ENCODE assay signal across 20 cellular contexts in the genomic region with DNA sequence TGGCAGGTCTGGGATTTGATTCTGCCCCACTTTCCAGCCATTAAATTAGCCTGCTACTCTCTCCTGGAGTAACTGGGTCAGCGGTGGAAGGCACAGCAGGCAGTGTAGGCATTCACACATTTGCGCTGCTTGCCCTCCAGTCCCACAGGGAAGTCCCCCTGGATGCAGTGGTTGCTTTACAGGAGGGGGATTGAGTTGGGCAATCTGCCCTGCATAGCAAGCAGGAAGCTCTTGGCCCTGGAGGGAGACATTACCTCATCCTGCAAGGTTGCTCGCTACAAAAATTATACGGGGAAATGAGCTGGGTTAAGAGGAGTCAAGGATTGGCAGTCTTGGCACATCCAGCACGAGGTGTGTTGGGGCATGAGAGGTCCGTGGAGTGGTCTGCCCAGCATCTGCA. TPM values are rescaled to one million over a fixed set of nuclear protein-coding genes. Genes with fewer than 3 reads are reported as not detected.
DNase-seq lines count a peak whose midpoint lies in the region; ATAC-seq and TF ChIP-seq lines count a peak whose summit lies in the region.
"Had no signal": no experiment of that assay in that cellular context is flagged by ENCODE, and none has a peak within 500 bp of the region (broad histone marks: within the 10 kb centered on the region; RNA-seq: fewer than 3 reads in every experiment).

No MANE protein-coding gene starts in this region.

- no peak overlapping the region for H3K27ac ChIP-seq in osteoblast (ENCODE audit: low read depth, low read length)
- no peak overlapping the region for H3K27ac ChIP-seq in sigmoid colon
- H3K27ac ChIP-seq: breast epithelium, heart right ventricle, WERI-Rb-1 had no signal

- TF ChIP-seq EP300 in sigmoid colon (IDR thresholded peaks at IDR 0.05): no peak

- H3K4me2 ChIP-seq in osteoblast (ENCODE audit: insufficient read depth, low read length): no peak overlapping the region

- H3K27me3 ChIP-seq in osteoblast (ENCODE audit: insufficient read depth, low read length) (no peaks in the 10 kb centered on the region), sigmoid colon (no peaks in the 10 kb centered on the region)
- H3K27me3 ChIP-seq: breast epithelium, heart right ventricle had no signal

- in situ Hi-C loops in G401 (cut with HindIII; ENCODE audit: low sequenced_read_pairs): no loop called here

- H4K20me1 ChIP-seq in osteoblast (ENCODE audit: insufficient read depth, low read length): no peaks in the 10 kb centered on the region

- H3K4me3 ChIP-seq in choroid plexus epithelial cell (ENCODE audit: low read depth, low read length) (no peak overlapping the region), osteoblast (ENCODE audit: insufficient read depth, low read length) (no peak overlapping the region), sigmoid colon (no peak overlapping the region)
- H3K4me3 ChIP-seq: breast epithelium, heart right ventricle had no signal

- DNase-seq in G401 (ENCODE audit: low spot score): peak; percentile 75
- DNase-seq in NCI-H2196 (lab: John Stamatoyannopoulos, UW; ENCODE audit: unreplicated experiment): peak; percentile 77
- peak; percentile 36 for DNase-seq in choroid plexus epithelial cell (ENCODE audit: low read depth)
- DNase-seq in osteoblast (ENCODE audit: insufficient read length, low spot score, missing footprints): peak; percentile 43
- DNase-seq in T1000 (lab: John Stamatoyannopoulos, UW): no peak
- DNase-seq in sigmoid colon: no peak
- DNase-seq: activated CD4-positive, alpha-beta T cell treated with anti-CD3 and anti-CD28 coated beads, Interleukin-2, amount 50 U/mL, for 48 hours; activated T-cell treated with anti-CD3 and anti-CD28 coated beads, Interleukin-2, amount 50 U/mL, for 24 hours; AML-193; Calu3; heart right ventricle; KG1; NCI-H1105 treated with DMSO at 0.1 percent for 48 hours; NCI-H2171; T-cell; WERI-Rb-1 had no signal

- H3K4me1 ChIP-seq in osteoblast (ENCODE audit: insufficient read depth, low read length): peaks cover 19% of the 10 kb centered on the region
- no peaks in the 10 kb centered on the region for H3K4me1 ChIP-seq in sigmoid colon
- H3K4me1 ChIP-seq: breast epithelium had no signal

- TF ChIP-seq POLR2A in sigmoid colon (IDR thresholded peaks at IDR 0.05): no peak

- TF ChIP-seq CTCF in choroid plexus epithelial cell (conservative IDR thresholded peaks at IDR 0.05; ENCODE audit: low read depth, low read length) (no peak), osteoblast (IDR thresholded peaks at IDR 0.05; ENCODE audit: extremely low read depth, low read depth, low read length) (no peak), sigmoid colon (IDR thresholded peaks at IDR 0.05) (no peak)

- no peaks in the 10 kb centered on the region for H3K79me2 ChIP-seq in osteoblast (ENCODE audit: insufficient read depth, low read length)

- ATAC-seq in HG02973 (IDR thresholded peaks at IDR 0.05; ENCODE audit: unreplicated experiment): no peak
- ATAC-seq: activated naive CD4-positive, alpha-beta T cell treated with anti-CD3 and anti-CD28 coated beads, Interleukin-2, amount 50 U/mL, for 72 hours; Right ventricle myocardium inferior; T-cell had no signal

- H3K36me3 ChIP-seq in osteoblast (ENCODE audit: insufficient read depth, low read length): peaks cover 29% of the 10 kb centered on the region
- H3K36me3 ChIP-seq in sigmoid colon: peaks cover 0 to 27% (median 0%) of the 10 kb centered on the region in 4 donors
- H3K36me3 ChIP-seq: breast epithelium had no signal

- no peak overlapping the region for H2AFZ ChIP-seq in osteoblast (ENCODE audit: low read length)

- intact Hi-C loops in sigmoid colon (cut with DNase I): no loop called here

- 84% methylated on average over 6 of the region's 6 CpGs for WGBS in sigmoid colon, 2 donors

- H3K9me3 ChIP-seq in osteoblast (ENCODE audit: low read depth, low read length): no peaks in the 10 kb centered on the region
- no peaks in the 10 kb centered on the region for H3K9me3 ChIP-seq in sigmoid colon
- H3K9me3 ChIP-seq: breast epithelium, heart right ventricle had no signal

RNA-seq across cellular contexts. Expression of a gene that starts 14.8 kb away (rescaled TPM):
- 257 and 300 TPM in 2 replicates for total RNA-seq in G401 (2014; rRNA removed; shearing (Covaris generic))
- total RNA-seq in osteoblast (14.5 and 15.3 TPM in 2 replicates), sigmoid colon (1 to 10 TPM; 3.0 to 5.1 (median 3.6) TPM)
- 10 to 100 TPM in 1 of 3 donors, 1 to 10 TPM in 2; 2.4 to 28.6 (median 6.2) TPM for polyA plus RNA-seq in sigmoid colon

RNA-seq across cellular contexts. Expression of a gene that starts 16.0 kb away (rescaled TPM):
- total RNA-seq in G401 (2014; rRNA removed; shearing (Covaris generic)): 46.6 and 66.7 TPM in 2 replicates
- 0.36 and 0.59 TPM in 2 replicates for total RNA-seq in osteoblast
- total RNA-seq in sigmoid colon: 1 to 10 TPM; 2.0 to 4.3 (median 2.4) TPM
- 10 to 100 TPM in 1 of 3 donors, 1 to 10 TPM in 2; 2.5 to 16.7 (median 3.0) TPM for polyA plus RNA-seq in sigmoid colon

RNA-seq across cellular contexts. Expression of a gene that starts 22.4 kb away (rescaled TPM):
- 38.3 and 42.3 TPM in 2 replicates for total RNA-seq in G401 (2014; rRNA removed; shearing (Covaris generic))
- 29.5 and 30.4 TPM in 2 replicates for total RNA-seq in osteoblast
- 10 to 100 TPM; 28.5 to 33.2 (median 31.1) TPM for total RNA-seq in sigmoid colon
- polyA plus RNA-seq in sigmoid colon: 10 to 100 TPM in 2 of 3 donors, 1 to 10 TPM in 1; 7.2 to 20.4 (median 10.2) TPM

RNA-seq across cellular contexts. Expression of a gene that starts 59.8 kb away (rescaled TPM):
- total RNA-seq in G401 (2014; rRNA removed; shearing (Covaris generic)): 4.0 and 4.8 TPM in 2 replicates
- total RNA-seq in osteoblast (14.7 and 17.7 TPM in 2 replicates), sigmoid colon (10 to 100 TPM; 33.5 to 75.3 (median 49.1) TPM)
- 10 to 100 TPM; 18.0 to 36.5 (median 24.6) TPM for polyA plus RNA-seq in sigmoid colon

Comparison
In these comparisons a context has a peak if more than half of its experiments do, and no peak if none do; other contexts are left out.
1. DNase-seq: peak in G401 (single experiment), NCI-H2196 (single experiment), choroid plexus epithelial cell (single experiment) and osteoblast (single experiment); none in T1000 (single experiment) and sigmoid colon (single experiment).
2. RNA of a gene that starts 14.8 kb away (total RNA-seq): 257 to 300 TPM in G401; 14.5 to 15.3 TPM in osteoblast and 3.0 to 5.1 TPM in sigmoid colon; every median in the first group is over 10 times any median in the second.